1 cellular context compared by ENCODE assay signal in the genomic region with DNA sequence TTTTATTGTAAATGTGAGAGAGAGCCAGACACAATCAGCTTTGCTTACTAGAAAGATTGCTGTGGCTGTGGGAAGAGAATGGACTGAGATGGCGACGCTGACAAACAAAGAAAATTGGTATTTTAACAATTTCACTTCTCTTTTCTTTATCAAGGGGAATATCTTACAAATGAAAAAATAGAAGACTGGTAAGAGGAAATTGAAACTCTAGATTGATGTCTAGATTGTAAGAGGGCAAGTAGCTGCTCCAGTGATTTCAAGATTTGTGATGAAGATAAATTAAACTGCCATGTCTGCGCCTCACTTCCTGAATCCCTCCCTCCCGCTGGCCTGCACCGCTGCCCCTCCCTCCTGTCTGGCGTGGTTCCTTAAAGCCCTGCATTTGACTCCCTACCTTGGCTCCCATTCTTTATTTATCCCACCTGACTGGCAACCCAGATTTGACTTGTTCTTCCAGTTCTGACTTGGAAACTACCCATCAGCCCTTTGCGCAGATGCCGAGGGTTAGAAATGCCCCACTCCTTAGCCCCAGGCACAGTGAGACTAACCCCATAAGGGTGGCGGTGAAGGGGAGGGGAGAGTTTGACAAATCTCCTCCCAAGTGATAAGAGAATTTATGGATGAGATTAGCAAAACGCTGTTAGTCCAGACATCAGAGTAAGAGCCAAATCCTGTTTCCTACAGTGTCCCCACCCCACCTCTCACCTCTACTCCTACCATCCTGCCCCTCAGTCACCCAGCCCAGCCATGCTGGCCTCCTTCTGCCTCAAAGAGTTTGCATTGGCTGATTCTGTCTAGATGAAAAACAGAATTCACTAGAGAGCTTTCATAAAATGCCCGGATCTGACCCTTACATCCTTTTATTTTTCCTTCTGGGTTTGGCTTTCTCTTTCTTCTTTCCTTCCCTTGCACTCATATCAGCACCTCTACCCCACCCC.
A peak's percentile ranks its signal among the peaks of the same experiment; 100 is the strongest.
TF ChIP-seq lines count a peak whose summit lies in the region.

No MANE protein-coding gene starts in this region.

TF ChIP-seq in GM12878, 131 proteins besides CTCF, POLR2A, EP300 and RAD21 (continued from another document):
- TF ChIP-seq, protein P1, sequence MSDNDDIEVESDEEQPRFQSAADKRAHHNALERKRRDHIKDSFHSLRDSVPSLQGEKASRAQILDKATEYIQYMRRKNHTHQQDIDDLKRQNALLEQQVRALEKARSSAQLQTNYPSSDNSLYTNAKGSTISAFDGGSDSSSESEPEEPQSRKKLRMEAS (IDR thresholded peaks at IDR 0.05; ENCODE audit: low read depth, low read length) = no peak
- TF ChIP-seq YY1 (IDR thresholded peaks at IDR 0.05; ENCODE audit: low read depth, low read length) (peak; percentile 25; the same call in 1 of the 2 replicates), BCL11A (IDR thresholded peaks at IDR 0.05; ENCODE audit: low read depth, low read length) (0 out of 2 replicates have a peak, but pooled peaks have one; percentile 8), WRNIP1 (IDR thresholded peaks at IDR 0.05; ENCODE audit: borderline replicate concordance, low read depth, low read length) (no peak), CBX3 (IDR thresholded peaks at IDR 0.05; ENCODE audit: borderline replicate concordance, low read depth) (no peak), ATF7 (IDR thresholded peaks at IDR 0.05; ENCODE audit: low read depth) (0 out of 2 replicates have a peak, but pooled peaks have one; percentile 48), SIX5 (IDR thresholded peaks at IDR 0.05; ENCODE audit: low read depth, low read length, severe bottlenecking) (no peak), ZNF24 (IDR thresholded peaks at IDR 0.05) (0 out of 2 replicates have a peak, but pooled peaks have one; percentile 5), ZNF217 (IDR thresholded peaks at IDR 0.05) (no peak; the same call in 1 of the 2 replicates), NFIC (IDR thresholded peaks at IDR 0.05; ENCODE audit: low read depth, low read length) (peak; percentile 76), ZNF207 (IDR thresholded peaks at IDR 0.05; ENCODE audit: borderline replicate concordance) (no peak), POLR2AphosphoS5 (IDR thresholded peaks at IDR 0.05; ENCODE audit: low read length) (0 out of 2 replicates have a peak, but pooled peaks have one; percentile 36), MTA3 (IDR thresholded peaks at IDR 0.05; ENCODE audit: borderline replicate concordance, low read length) (no peak; the same call in 1 of the 2 replicates), ZNF384 (IDR thresholded peaks at IDR 0.05; ENCODE audit: borderline replicate concordance, low read depth, low read length) (no peak)
- TF ChIP-seq, protein P2, sequence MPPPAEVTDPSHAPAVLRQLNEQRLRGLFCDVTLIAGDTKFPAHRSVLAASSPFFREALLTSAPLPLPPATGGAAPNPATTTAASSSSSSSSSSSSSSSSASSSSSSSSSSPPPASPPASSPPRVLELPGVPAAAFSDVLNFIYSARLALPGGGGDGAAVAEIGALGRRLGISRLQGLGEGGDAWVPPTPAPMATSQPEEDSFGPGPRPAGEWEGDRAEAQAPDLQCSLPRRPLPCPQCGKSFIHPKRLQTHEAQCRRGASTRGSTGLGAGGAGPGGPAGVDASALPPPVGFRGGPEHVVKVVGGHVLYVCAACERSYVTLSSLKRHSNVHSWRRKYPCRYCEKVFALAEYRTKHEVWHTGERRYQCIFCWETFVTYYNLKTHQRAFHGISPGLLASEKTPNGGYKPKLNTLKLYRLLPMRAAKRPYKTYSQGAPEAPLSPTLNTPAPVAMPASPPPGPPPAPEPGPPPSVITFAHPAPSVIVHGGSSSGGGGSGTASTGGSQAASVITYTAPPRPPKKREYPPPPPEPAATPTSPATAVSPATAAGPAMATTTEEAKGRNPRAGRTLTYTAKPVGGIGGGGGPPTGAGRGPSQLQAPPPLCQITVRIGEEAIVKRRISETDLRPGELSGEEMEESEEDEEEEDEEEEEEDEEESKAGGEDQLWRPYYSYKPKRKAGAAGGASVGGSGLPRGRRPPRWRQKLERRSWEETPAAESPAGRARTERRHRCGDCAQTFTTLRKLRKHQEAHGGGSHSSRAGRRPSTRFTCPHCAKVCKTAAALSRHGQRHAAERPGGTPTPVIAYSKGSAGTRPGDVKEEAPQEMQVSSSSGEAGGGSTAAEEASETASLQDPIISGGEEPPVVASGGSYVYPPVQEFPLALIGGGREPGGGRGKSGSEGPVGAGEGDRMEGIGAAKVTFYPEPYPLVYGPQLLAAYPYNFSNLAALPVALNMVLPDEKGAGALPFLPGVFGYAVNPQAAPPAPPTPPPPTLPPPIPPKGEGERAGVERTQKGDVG (CRISPR knock-in tag; IDR thresholded peaks at IDR 0.05) = no peak
- TF ChIP-seq, protein P3, sequence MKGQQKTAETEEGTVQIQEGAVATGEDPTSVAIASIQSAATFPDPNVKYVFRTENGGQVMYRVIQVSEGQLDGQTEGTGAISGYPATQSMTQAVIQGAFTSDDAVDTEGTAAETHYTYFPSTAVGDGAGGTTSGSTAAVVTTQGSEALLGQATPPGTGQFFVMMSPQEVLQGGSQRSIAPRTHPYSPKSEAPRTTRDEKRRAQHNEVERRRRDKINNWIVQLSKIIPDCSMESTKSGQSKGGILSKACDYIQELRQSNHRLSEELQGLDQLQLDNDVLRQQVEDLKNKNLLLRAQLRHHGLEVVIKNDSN (IDR thresholded peaks at IDR 0.05; ENCODE audit: borderline replicate concordance, extremely low read length, insufficient read depth, low read depth, low read length) = no peak
- TF ChIP-seq, protein P4, sequence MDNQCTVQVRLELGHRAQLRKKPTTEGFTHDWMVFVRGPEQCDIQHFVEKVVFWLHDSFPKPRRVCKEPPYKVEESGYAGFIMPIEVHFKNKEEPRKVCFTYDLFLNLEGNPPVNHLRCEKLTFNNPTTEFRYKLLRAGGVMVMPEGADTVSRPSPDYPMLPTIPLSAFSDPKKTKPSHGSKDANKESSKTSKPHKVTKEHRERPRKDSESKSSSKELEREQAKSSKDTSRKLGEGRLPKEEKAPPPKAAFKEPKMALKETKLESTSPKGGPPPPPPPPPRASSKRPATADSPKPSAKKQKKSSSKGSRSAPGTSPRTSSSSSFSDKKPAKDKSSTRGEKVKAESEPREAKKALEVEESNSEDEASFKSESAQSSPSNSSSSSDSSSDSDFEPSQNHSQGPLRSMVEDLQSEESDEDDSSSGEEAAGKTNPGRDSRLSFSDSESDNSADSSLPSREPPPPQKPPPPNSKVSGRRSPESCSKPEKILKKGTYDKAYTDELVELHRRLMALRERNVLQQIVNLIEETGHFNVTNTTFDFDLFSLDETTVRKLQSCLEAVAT (IDR thresholded peaks at IDR 0.05) = 0 out of 2 replicates have a peak, but pooled peaks have one; percentile 15
- TF ChIP-seq, protein P5, sequence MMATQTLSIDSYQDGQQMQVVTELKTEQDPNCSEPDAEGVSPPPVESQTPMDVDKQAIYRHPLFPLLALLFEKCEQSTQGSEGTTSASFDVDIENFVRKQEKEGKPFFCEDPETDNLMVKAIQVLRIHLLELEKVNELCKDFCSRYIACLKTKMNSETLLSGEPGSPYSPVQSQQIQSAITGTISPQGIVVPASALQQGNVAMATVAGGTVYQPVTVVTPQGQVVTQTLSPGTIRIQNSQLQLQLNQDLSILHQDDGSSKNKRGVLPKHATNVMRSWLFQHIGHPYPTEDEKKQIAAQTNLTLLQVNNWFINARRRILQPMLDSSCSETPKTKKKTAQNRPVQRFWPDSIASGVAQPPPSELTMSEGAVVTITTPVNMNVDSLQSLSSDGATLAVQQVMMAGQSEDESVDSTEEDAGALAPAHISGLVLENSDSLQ (IDR thresholded peaks at IDR 0.05) = peak; percentile 63
